8 cellular contexts compared by ENCODE assay signal in the genomic region with DNA sequence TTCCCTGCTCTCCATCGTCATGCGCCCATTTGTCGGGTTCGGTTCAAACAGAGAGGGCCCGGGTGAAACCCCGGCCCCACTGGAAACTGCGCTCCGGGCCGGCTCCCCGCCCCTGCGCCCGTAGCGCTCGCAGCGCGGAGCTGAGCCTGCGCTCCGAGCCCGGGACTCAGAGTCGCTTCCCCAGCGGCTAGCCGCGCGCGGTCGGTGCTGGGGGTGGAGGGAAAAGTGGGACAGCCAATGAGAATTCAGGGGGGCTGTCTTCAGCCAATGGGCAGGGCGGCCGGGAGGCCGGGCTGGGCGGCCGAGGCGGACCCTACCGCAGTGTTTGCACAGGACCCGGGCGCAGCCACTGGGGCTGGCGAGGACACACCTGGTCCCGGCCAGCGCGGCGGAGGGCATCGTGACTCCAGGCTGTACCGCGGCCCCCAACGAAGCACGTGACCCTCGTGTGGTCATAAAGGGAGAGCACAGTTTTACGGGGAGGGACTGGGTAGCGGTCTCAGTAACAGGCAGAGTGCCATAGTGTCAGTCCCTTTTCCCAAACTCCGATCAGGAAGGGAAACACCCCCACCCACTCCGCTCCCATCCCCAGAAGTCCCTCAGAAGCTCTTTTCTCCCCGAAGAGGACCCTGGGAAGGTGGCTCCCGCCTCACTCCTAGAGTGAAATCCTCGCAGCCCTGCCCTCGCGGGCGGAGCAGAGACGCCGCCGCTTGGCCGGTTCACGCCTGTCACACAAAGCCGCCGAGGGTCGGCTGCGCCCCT. TPM values are rescaled to one million over a fixed set of nuclear protein-coding genes. Genes with fewer than 3 reads are reported as not detected.
DNase-seq lines count a peak whose midpoint lies in the region; ATAC-seq and TF ChIP-seq lines count a peak whose summit lies in the region.

TSS of gene INKA2 (minus strand) at position 174 of the 762 bp plus-strand sequence. CDS start at position 21, 153 bp downstream.

- no peaks in the 10 kb centered on the region for H3K36me3 ChIP-seq in ascending aorta

- peak within 1 kb of the TSS; percentile 78 to 88 for H3K4me3 ChIP-seq in ascending aorta

- H3K27ac ChIP-seq in ascending aorta, result peak within 1 kb of the TSS; percentile 95

- DNase-seq in NCI-H1436 treated with DMSO at 0.1 percent for 48 hours (lab: John Stamatoyannopoulos, UW), result peak; percentile 47
- DNase-seq in T-helper 2 cell, result peak; percentile 28 to 84 (median 55)
- peak; percentile 77 to 93 for DNase-seq in ascending aorta (ENCODE audit: low spot score in 2 of 2)
- peak; percentile 90 for DNase-seq in hepatic stellate cell (ENCODE audit: low spot score)
- DNase-seq in renal cortical epithelial cell (ENCODE audit: low read depth), result peak; percentile 55
- DNase-seq in GOT3 (lab: John Stamatoyannopoulos, UW), result no peak

- H3K27me3 ChIP-seq in ascending aorta, result no peaks in the 10 kb centered on the region

- H3K4me1 ChIP-seq in ascending aorta, result peaks cover 0 to 14% of the 10 kb centered on the region in 2 donors

- intact Hi-C loops in ascending aorta (cut with DNase I), result loop anchor here (1.0 to 10.0 kb wide), 5 partner anchors 16 to 965 kb away; partner anchors contain the start of genes DDX20 and RHOC

- TF ChIP-seq CTCF in ascending aorta (IDR thresholded peaks at IDR 0.05), result peak in 1 of 3 experiments; percentile 25

- ATAC-seq in GM18499 (IDR thresholded peaks at IDR 0.05; ENCODE audit: insufficient read depth, unreplicated experiment) (peak; percentile 63), HG02870 (IDR thresholded peaks at IDR 0.05; ENCODE audit: unreplicated experiment) (peak; percentile 79)

- H3K9me3 ChIP-seq in ascending aorta, result no peaks in the 10 kb centered on the region

RNA-seq across cellular contexts. Expression of gene INKA2, which starts in this region (rescaled TPM):
- not detected for total RNA-seq in ascending aorta
- 1.0 and 4.7 TPM in 2 replicates for total RNA-seq in renal cortical epithelial cell

Comparison
In these comparisons a context has a peak if more than half of its experiments do, and no peak if none do; other contexts are left out.
1. Peak in DNase-seq, H3K4me3 ChIP-seq and H3K27ac ChIP-seq in ascending aorta; RNA of the gene not detected or under 1 TPM.